9 cellular contexts compared by ENCODE assay signal in the genomic region with DNA sequence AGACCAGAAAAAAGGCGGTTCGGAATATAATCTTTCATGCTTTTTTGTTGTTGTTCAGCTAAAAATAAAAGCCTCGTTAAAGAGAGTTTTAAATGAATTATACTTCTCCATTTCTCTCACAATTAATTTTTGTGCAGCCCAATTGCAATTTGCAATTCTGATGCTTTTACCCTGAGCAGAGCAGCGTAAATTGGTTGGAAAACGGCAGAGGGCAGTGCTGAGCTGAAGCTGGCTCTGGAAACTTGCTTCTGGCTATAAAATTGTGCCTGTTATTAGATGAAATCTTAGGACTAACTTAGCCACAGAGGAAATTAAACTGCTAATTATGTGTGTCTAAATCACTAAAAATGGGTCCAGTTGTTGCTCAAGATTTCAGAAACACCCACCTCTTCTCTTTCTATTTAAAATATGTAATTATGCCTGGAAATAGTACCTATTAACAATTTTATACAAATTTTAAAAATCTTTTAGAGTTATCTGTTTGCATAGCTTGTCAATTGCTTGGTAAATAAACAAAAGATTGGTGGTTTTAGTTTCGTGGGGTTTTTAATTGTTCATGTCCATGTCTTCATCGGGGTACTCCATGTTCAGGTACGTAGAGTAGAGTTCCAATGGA.
A peak's percentile ranks its signal among the peaks of the same experiment; 100 is the strongest.
DNase-seq lines count a peak whose midpoint lies in the region; ATAC-seq and TF ChIP-seq lines count a peak whose summit lies in the region.
"Had no signal": no experiment of that assay in that cellular context is flagged by ENCODE, and none has a peak within 500 bp of the region (broad histone marks: within the 10 kb centered on the region; RNA-seq: fewer than 3 reads in every experiment).

No MANE protein-coding gene starts in this region.

- ATAC-seq in WTC11 = peak; percentile 26; the same call in 1 of the 2 replicates
- ATAC-seq in HG03442 (IDR thresholded peaks at IDR 0.05; ENCODE audit: unreplicated experiment) = no peak
- ATAC-seq: activated naive CD4-positive, alpha-beta T cell treated with anti-CD3 and anti-CD28 coated beads, Interleukin-2, amount 50 U/mL, for 72 hours had no signal

- H3K27me3 ChIP-seq in ovary = no peaks in the 10 kb centered on the region

- no peak for TF ChIP-seq POLR2A in ovary (IDR thresholded peaks at IDR 0.05)

- no peaks in the 10 kb centered on the region for H3K36me3 ChIP-seq in ovary

- CTCF ChIA-PET in WTC11 (lab: Charles Lee) = interaction anchor here (0.6 to 4.2 kb wide), 10 partner anchors 8 to 345 kb away, joined by 3 to 38 read pairs (median 4); no protein-coding TSS in a partner anchor

- no peaks in the 10 kb centered on the region for H3K27me3 Mint-ChIP-seq in activated CD4-positive, alpha-beta T cell treated with anti-CD3 and anti-CD28 coated beads, Interleukin-2, amount 10 ng/mL, durations not matched to agents 24 days and 14 days
- no peaks in the 10 kb centered on the region for H3K27me3 Mint-ChIP-seq in WTC11 (ENCODE audit: low read depth)

- POLR2A ChIA-PET in WTC11 (lab: Charles Lee) = interaction anchor here (0.8 kb wide), 1 partner anchor 125 kb away, joined by 3 read pairs; no protein-coding TSS in a partner anchor

- H3K4me3 Mint-ChIP-seq in activated CD4-positive, alpha-beta T cell treated with anti-CD3 and anti-CD28 coated beads, Interleukin-2, amount 10 ng/mL, durations not matched to agents 24 days and 14 days = no peak overlapping the region
- no peak overlapping the region for H3K4me3 Mint-ChIP-seq in WTC11

- TF ChIP-seq CTCF in WTC11 (IDR thresholded peaks at IDR 0.05) (peak; percentile 57), foreskin fibroblast (IDR thresholded peaks at IDR 0.05; ENCODE audit: low read depth, low read length) (peak; percentile 94), ovary (IDR thresholded peaks at IDR 0.05) (peak in 2 of 3 donors; percentile 36 to 49)

- WGBS in ovary, 3 donors = 24 to 30% (median 24%) methylated on average over 8 of the region's 8 CpGs

- TF ChIP-seq EP300 in ovary (IDR thresholded peaks at IDR 0.05) = no peak

- H3K4me1 ChIP-seq in ovary (ENCODE audit: insufficient read depth) = no peaks in the 10 kb centered on the region

- H3K36me3 Mint-ChIP-seq in activated CD4-positive, alpha-beta T cell treated with anti-CD3 and anti-CD28 coated beads, Interleukin-2, amount 10 ng/mL, durations not matched to agents 24 days and 14 days (ENCODE audit: low read depth) = no peaks in the 10 kb centered on the region
- H3K36me3 Mint-ChIP-seq in WTC11 = no peaks in the 10 kb centered on the region
- H3K36me3 Mint-ChIP-seq: activated naive CD4-positive, alpha-beta T cell treated with anti-CD3 and anti-CD28 coated beads, Interleukin-2, amount 50 U/mL, for 72 hours had no signal

- peak; percentile 60 for DNase-seq in activated CD4-positive, alpha-beta T cell treated with anti-CD3 and anti-CD28 coated beads, Interleukin-2, amount 10 ng/mL, durations not matched to agents 24 days and 14 days
- no peak for DNase-seq in activated CD4-positive, alpha-beta T cell treated with anti-CD3 and anti-CD28 coated beads, Interleukin-2, amount 50 U/mL, for 1 hour
- DNase-seq in NCI-H1417 treated with DMSO at 0.1 percent for 48 hours (lab: John Stamatoyannopoulos, UW) = peak; percentile 24
- peak; percentile 55 for DNase-seq in WTC11 (ENCODE audit: low spot score)
- DNase-seq in foreskin fibroblast = peak; percentile 50 to 84
- DNase-seq in ovary = peak; percentile 11 to 62 (median 61)
- no peak for DNase-seq in activated effector memory CD4-positive, alpha-beta T cell treated with anti-CD3 and anti-CD28 coated beads, Interleukin-2, amount 50 U/mL, for 16 hours

- no peak overlapping the region for H3K4me3 ChIP-seq in foreskin fibroblast (ENCODE audit: low read depth in 1 of 2, low read length in 2 of 2)
- no peak overlapping the region for H3K4me3 ChIP-seq in ovary

- H3K9me3 Mint-ChIP-seq in activated CD4-positive, alpha-beta T cell treated with anti-CD3 and anti-CD28 coated beads, Interleukin-2, amount 10 ng/mL, durations not matched to agents 24 days and 14 days = no peaks in the 10 kb centered on the region
- 0 out of 2 replicates have a peak, but pooled peaks cover 4% of the 10 kb centered on the region for H3K9me3 Mint-ChIP-seq in WTC11
- H3K9me3 Mint-ChIP-seq: activated naive CD4-positive, alpha-beta T cell treated with anti-CD3 and anti-CD28 coated beads, Interleukin-2, amount 50 U/mL, for 72 hours had no signal

- H3K27ac Mint-ChIP-seq in activated CD4-positive, alpha-beta T cell treated with anti-CD3 and anti-CD28 coated beads, Interleukin-2, amount 10 ng/mL, durations not matched to agents 24 days and 14 days = no peak overlapping the region
- no peak overlapping the region for H3K27ac Mint-ChIP-seq in WTC11
- H3K27ac Mint-ChIP-seq: activated naive CD4-positive, alpha-beta T cell treated with anti-CD3 and anti-CD28 coated beads, Interleukin-2, amount 50 U/mL, for 72 hours had no signal

- H3K27ac ChIP-seq in ovary = no peak overlapping the region

- H3K9me3 ChIP-seq in ovary = no peaks in the 10 kb centered on the region

- no peaks in the 10 kb centered on the region for H3K4me1 Mint-ChIP-seq in activated CD4-positive, alpha-beta T cell treated with anti-CD3 and anti-CD28 coated beads, Interleukin-2, amount 10 ng/mL, durations not matched to agents 24 days and 14 days
- peaks cover 19% of the 10 kb centered on the region for H3K4me1 Mint-ChIP-seq in WTC11

- intact Hi-C loops in activated CD4-positive, alpha-beta T cell treated with anti-CD3 and anti-CD28 coated beads, Interleukin-2, amount 10 ng/mL, durations not matched to agents 24 days and 14 days (cut with micrococcal nuclease) = loop anchor here (10.0 kb wide), 2 partner anchors 825 to 1045 kb away; no protein-coding TSS in a partner anchor
- intact Hi-C loops in ovary (cut with DNase I) = no loop called here

TF ChIP-seq in WTC11, 78 proteins besides CTCF, POLR2A, EP300 and RAD21:
- TF ChIP-seq NFYB (CRISPR knock-in tag; conservative IDR thresholded peaks at IDR 0.05; ENCODE audit: low read depth) = no peak
- TF ChIP-seq, protein P1, sequence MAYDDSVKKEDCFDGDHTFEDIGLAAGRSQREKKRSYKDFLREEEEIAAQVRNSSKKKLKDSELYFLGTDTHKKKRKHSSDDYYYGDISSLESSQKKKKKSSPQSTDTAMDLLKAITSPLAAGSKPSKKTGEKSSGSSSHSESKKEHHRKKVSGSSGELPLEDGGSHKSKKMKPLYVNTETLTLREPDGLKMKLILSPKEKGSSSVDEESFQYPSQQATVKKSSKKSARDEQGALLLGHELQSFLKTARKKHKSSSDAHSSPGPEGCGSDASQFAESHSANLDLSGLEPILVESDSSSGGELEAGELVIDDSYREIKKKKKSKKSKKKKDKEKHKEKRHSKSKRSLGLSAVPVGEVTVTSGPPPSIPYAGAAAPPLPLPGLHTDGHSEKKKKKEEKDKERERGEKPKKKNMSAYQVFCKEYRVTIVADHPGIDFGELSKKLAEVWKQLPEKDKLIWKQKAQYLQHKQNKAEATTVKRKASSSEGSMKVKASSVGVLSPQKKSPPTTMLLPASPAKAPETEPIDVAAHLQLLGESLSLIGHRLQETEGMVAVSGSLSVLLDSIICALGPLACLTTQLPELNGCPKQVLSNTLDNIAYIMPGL (CRISPR knock-in tag; IDR thresholded peaks at IDR 0.05) = no peak

Comparison
In these comparisons a context has a peak if more than half of its experiments do, and no peak if none do; other contexts are left out.
1. DNase-seq: peak in activated CD4-positive, alpha-beta T cell treated with anti-CD3 and anti-CD28 coated beads, Interleukin-2, amount 10 ng/mL, durations not matched to agents 24 days and 14 days (single experiment), NCI-H1417 treated with DMSO at 0.1 percent for 48 hours (single experiment), WTC11 (single experiment), foreskin fibroblast (2 of 2) and ovary (5 of 5); none in activated CD4-positive, alpha-beta T cell treated with anti-CD3 and anti-CD28 coated beads, Interleukin-2, amount 50 U/mL, for 1 hour (single experiment) and activated effector memory CD4-positive, alpha-beta T cell treated with anti-CD3 and anti-CD28 coated beads, Interleukin-2, amount 50 U/mL, for 16 hours (single experiment).
2. CTCF ChIP-seq: peak in every context shown above with its lines; median percentile 94 in foreskin fibroblast; 57 in WTC11; 42 in ovary.